9 cellular contexts compared by ENCODE assay signal in genomic region chr10:116809528-116810500, GRCh38. TPM values are rescaled to one million over a fixed set of nuclear protein-coding genes. Genes with fewer than 3 reads are reported as not detected.
DNase-seq lines count a peak whose midpoint lies in the region; ATAC-seq and TF ChIP-seq lines count a peak whose summit lies in the region.
"Had no signal": no experiment of that assay in that cellular context is flagged by ENCODE, and none has a peak within 500 bp of the region (broad histone marks: within the 10 kb centered on the region; RNA-seq: fewer than 3 reads in every experiment).

No MANE protein-coding gene starts in this region.

- peak; percentile 64 for TF ChIP-seq CTCF in PC-9 (conservative IDR thresholded peaks at IDR 0.05)
- TF ChIP-seq CTCF in fibroblast of the aortic adventitia (IDR thresholded peaks at IDR 0.05; ENCODE audit: insufficient read depth, low read length), result peak; percentile 34
- peak in 4 of 6 experiments; percentile 18 to 57 (median 35) for TF ChIP-seq CTCF in thyroid gland (IDR thresholded peaks at IDR 0.05)
- peak in 1 of 5 experiments; percentile 23 for TF ChIP-seq CTCF in gastrocnemius medialis (IDR thresholded peaks at IDR 0.05 in 4 of 5, conservative IDR thresholded peaks at IDR 0.05 in 1 of 5)

- no peaks in the 10 kb centered on the region for H4K20me1 ChIP-seq in PC-9 (ENCODE audit: insufficient read depth)

- WGBS in thyroid gland, 2 donors, result 40% methylated on average over 29 of the region's 29 CpGs

- CTCF ChIA-PET in PC-9 (lab: Charles Lee), result interaction anchor here (0.6 kb wide), 1 partner anchor 165 kb away, joined by 4 read pairs; no protein-coding TSS in a partner anchor

- H2AFZ ChIP-seq in PC-9, result no peak overlapping the region

- intact Hi-C loops in PC-9 (cut with micrococcal nuclease; ENCODE audit: unreplicated experiment), result loop anchor here (10.0 kb wide), 2 partner anchors 75 to 195 kb away; partner anchors contain the start of gene SHTN1
- intact Hi-C loops in thyroid gland (cut with DNase I), result no loop called here
- intact Hi-C loops in gastrocnemius medialis (cut with DNase I; ENCODE audit: low total_unique reads), result no loop called here

- H3K36me3 ChIP-seq in PC-9 (ENCODE audit: low read depth), result no peaks in the 10 kb centered on the region
- no peaks in the 10 kb centered on the region for H3K36me3 ChIP-seq in thyroid gland
- no peaks in the 10 kb centered on the region for H3K36me3 ChIP-seq in gastrocnemius medialis

- H3K4me1 ChIP-seq in PC-9 (replicated peaks; ENCODE audit: insufficient read depth) (no peaks in the 10 kb centered on the region), thyroid gland (peaks cover 0 to 7% of the 10 kb centered on the region in 2 donors), gastrocnemius medialis (no peaks in the 10 kb centered on the region)

- H3K9me2 ChIP-seq in PC-9 (ENCODE audit: insufficient read depth), result no peaks in the 10 kb centered on the region

- H3K4me3 ChIP-seq in PC-9 (peak overlapping the region; percentile 27; the same call in 1 of the 2 replicates), fibroblast of the aortic adventitia (ENCODE audit: low read depth, low read length) (no peak overlapping the region), thyroid gland (replicated peaks in 1 of 3) (peak overlapping the region in 1 of 3 donors; percentile 6), gastrocnemius medialis (no peak overlapping the region)

- H3K79me2 ChIP-seq in PC-9 (ENCODE audit: low read depth), result no peaks in the 10 kb centered on the region

- no peaks in the 10 kb centered on the region for H3F3A ChIP-seq in PC-9 (ENCODE audit: insufficient read depth, low read depth)

- H3K27me3 ChIP-seq in PC-9 (ENCODE audit: insufficient read depth, low read depth) (peaks cover 26% of the 10 kb centered on the region), thyroid gland (no peaks in the 10 kb centered on the region), gastrocnemius medialis (peaks cover 0 to 12% (median 3%) of the 10 kb centered on the region in 3 donors)

- H3K4me2 ChIP-seq in PC-9, result peak overlapping the region; percentile 54

- POLR2A ChIA-PET in PC-9 (lab: Charles Lee; ENCODE audit: unreplicated experiment), result no interaction called here

- no peak overlapping the region for H3K27ac ChIP-seq in PC-9
- no peak overlapping the region for H3K27ac ChIP-seq in thyroid gland
- no peak overlapping the region for H3K27ac ChIP-seq in gastrocnemius medialis

- TF ChIP-seq POLR2A in thyroid gland (IDR thresholded peaks at IDR 0.05) (no peak), gastrocnemius medialis (IDR thresholded peaks at IDR 0.05) (no peak)

- DNase-seq in NCI-H2171 treated with DMSO at 0.1 percent for 48 hours (lab: John Stamatoyannopoulos, UW) (peak; percentile 12), NCI-H2171 (lab: John Stamatoyannopoulos, UW) (no peak), PC-9 (peak in 1 of 2 experiments; percentile 37), fibroblast of the aortic adventitia (ENCODE audit: low read depth) (no peak), thyroid gland (peak; percentile 50 to 70), gastrocnemius medialis (no peak)

- H3K9me3 ChIP-seq in PC-9 (ENCODE audit: insufficient read depth, low read depth) (no peaks in the 10 kb centered on the region), thyroid gland (no peaks in the 10 kb centered on the region), gastrocnemius medialis (no peaks in the 10 kb centered on the region)

- BruUV-seq in PC-9 (replicated peaks; lab: Mats Ljungman, UMichigan), result no TSS peak

- in situ Hi-C loops in gastrocnemius medialis (cut with MboI; ENCODE audit: low sequenced_read_pairs in 4 of 4), result no loop called here

- ATAC-seq in gastrocnemius medialis (no peak), HG03460 (IDR thresholded peaks at IDR 0.05; ENCODE audit: unreplicated experiment) (no peak), HG02973 (IDR thresholded peaks at IDR 0.05; ENCODE audit: unreplicated experiment) (no peak)

RNA-seq across cellular contexts. Expression of gene ENO4, which starts 39.5 kb away (rescaled TPM):
- total RNA-seq in PC-9 (2021) (0.43 and 0.79 TPM in 2 replicates), fibroblast of the aortic adventitia (ENCODE audit: low replicate concordance) (0.27 and 1.4 TPM in 2 replicates), thyroid gland (1 to 10 TPM in 3 of 4 donors, under 1 TPM in 1; 0.44 to 1.8 (median 1.2) TPM), gastrocnemius medialis (not detected)
- total RNA-seq: T-helper 1 cell treated with Interleukin-12 subunit alpha and Interleukin-12 subunit beta and Interleukin-4 antibody, amounts not matched to agents 30 ng/mL and 1 ng/mL, for 36 hours had no signal

Comparison
In these comparisons a context has a peak if more than half of its experiments do, and no peak if none do; other contexts are left out.
1. DNase-seq: peak in NCI-H2171 treated with DMSO at 0.1 percent for 48 hours (single experiment) and thyroid gland (2 of 2); none in NCI-H2171 (single experiment), fibroblast of the aortic adventitia (single experiment) and gastrocnemius medialis (0 of 2).